Comparison of ENCODE assay signal across 8 cellular contexts in genomic region chr12:106138279-106138645, GRCh38. TPM values are rescaled to one million over a fixed set of nuclear protein-coding genes. Genes with fewer than 3 reads are reported as not detected.
DNase-seq lines count a peak whose midpoint lies in the region; ATAC-seq, FAIRE-seq and TF ChIP-seq lines count a peak whose summit lies in the region.

No MANE protein-coding gene starts in this region.

- H3K36me3 ChIP-seq in smooth muscle cell (ENCODE audit: low read depth) = no peaks in the 10 kb centered on the region

- no peak overlapping the region for H2AFZ ChIP-seq in smooth muscle cell (ENCODE audit: low read depth)

- peaks cover 81% of the 10 kb centered on the region for H3K79me2 ChIP-seq in smooth muscle cell (ENCODE audit: low read depth)

- peak overlapping the region; percentile 87 for H3K4me3 ChIP-seq in right cardiac atrium (ENCODE audit: low read length)
- peak overlapping the region; percentile 88 for H3K4me3 ChIP-seq in smooth muscle cell

- H3K27me3 ChIP-seq in right cardiac atrium (ENCODE audit: control insufficient read depth, insufficient read depth) (no peaks in the 10 kb centered on the region), smooth muscle cell (ENCODE audit: low read depth) (no peaks in the 10 kb centered on the region)

- peak; percentile 42 to 87 (median 82) for DNase-seq in NCI-H1417 (lab: John Stamatoyannopoulos, UW)
- DNase-seq in NCI-H1417 treated with DMSO at 0.1 percent for 48 hours (lab: John Stamatoyannopoulos, UW) = no peak
- DNase-seq in activated T-cell treated with anti-CD3 and anti-CD28 coated beads, Interleukin-2, amount 50 U/mL, for 1 hour = peak; percentile 22
- peak in 1 of 3 donors; percentile 70 for DNase-seq in right cardiac atrium
- no peak for DNase-seq in smooth muscle cell (lab: John Stamatoyannopoulos, UW; ENCODE audit: unreplicated experiment)
- DNase-seq in GM12892 (ENCODE audit: insufficient read length) = no peak
- no peak for DNase-seq in DMS153 treated with DMSO at 0.1 percent for 48 hours (lab: John Stamatoyannopoulos, UW; ENCODE audit: unreplicated experiment)

- intact Hi-C loops in right cardiac atrium (cut with DNase I) = loop anchor here (5.0 to 10.0 kb wide), 6 partner anchors 153 to 716 kb away; no protein-coding TSS in a partner anchor

- H3K4me1 ChIP-seq in right cardiac atrium (ENCODE audit: control insufficient read depth, insufficient read depth, low read length) = peaks cover 20% of the 10 kb centered on the region
- H3K4me1 ChIP-seq in smooth muscle cell (ENCODE audit: low read depth) = peaks cover 52% of the 10 kb centered on the region

- H3K9ac ChIP-seq in smooth muscle cell (ENCODE audit: low read depth) = peak overlapping the region; percentile 88

- whole genome bisulfite sequencing in right cardiac atrium = 1% methylated on average over 31 of the region's 31 CpGs
- WGBS in smooth muscle cell (ENCODE audit: low lambda C conversion rate) = under 1% methylated on average over 26 of the region's 31 CpGs

- no peak for FAIRE-seq in GM12892 (lab: Jason Lieb, UNC)

- H3K9me3 ChIP-seq in right cardiac atrium (ENCODE audit: control insufficient read depth, low read length) (no peaks in the 10 kb centered on the region), smooth muscle cell (replicated peaks; ENCODE audit: low read depth) (no peaks in the 10 kb centered on the region)

- ATAC-seq in right cardiac atrium (peak; percentile 0 to 1), HG03342 (IDR thresholded peaks at IDR 0.05; ENCODE audit: unreplicated experiment) (no peak)

- TF ChIP-seq CTCF in smooth muscle cell (IDR thresholded peaks at IDR 0.05; ENCODE audit: borderline replicate concordance, insufficient read depth, poor library complexity, severe bottlenecking) = no peak

- TF ChIP-seq POLR2A in GM12892 (IDR thresholded peaks at IDR 0.05; ENCODE audit: low read depth, low read length) = no peak

- H3F3A ChIP-seq in smooth muscle cell (ENCODE audit: low read depth) = peaks cover 32% of the 10 kb centered on the region

- H4K20me1 ChIP-seq in smooth muscle cell (ENCODE audit: low read depth) = peaks cover 70% of the 10 kb centered on the region

- peak overlapping the region; percentile 82 for H3K4me2 ChIP-seq in smooth muscle cell

- H3K27ac ChIP-seq in right cardiac atrium (ENCODE audit: low read length) (peak overlapping the region; percentile 91), smooth muscle cell (ENCODE audit: low read depth) (peak overlapping the region; percentile 92)

RNA-seq across cellular contexts. Expression of gene NUAK1, which starts 0.5 kb away (rescaled TPM):
- total RNA-seq in right cardiac atrium = 10 to 100 TPM; 20.1 to 30.2 (median 23.7) TPM
- polyA plus RNA-seq in right cardiac atrium = 10.0 TPM
- 54.0 and 64.2 TPM in 2 replicates for total RNA-seq in smooth muscle cell
- 35.3 and 38.8 TPM in 2 replicates for polyA plus RNA-seq in smooth muscle cell
- polyA plus RNA-seq in GM12892 (2012; ENCODE audit: missing spikeins) = not detected

Comparison
In these comparisons a context has a peak if more than half of its experiments do, and no peak if none do; other contexts are left out.
1. DNase-seq: peak in NCI-H1417 (3 of 3) and activated T-cell treated with anti-CD3 and anti-CD28 coated beads, Interleukin-2, amount 50 U/mL, for 1 hour (single experiment); none in NCI-H1417 treated with DMSO at 0.1 percent for 48 hours (single experiment), smooth muscle cell (single experiment), GM12892 (single experiment) and DMS153 treated with DMSO at 0.1 percent for 48 hours (single experiment).